1 cellular context compared by ENCODE assay signal in the genomic region with DNA sequence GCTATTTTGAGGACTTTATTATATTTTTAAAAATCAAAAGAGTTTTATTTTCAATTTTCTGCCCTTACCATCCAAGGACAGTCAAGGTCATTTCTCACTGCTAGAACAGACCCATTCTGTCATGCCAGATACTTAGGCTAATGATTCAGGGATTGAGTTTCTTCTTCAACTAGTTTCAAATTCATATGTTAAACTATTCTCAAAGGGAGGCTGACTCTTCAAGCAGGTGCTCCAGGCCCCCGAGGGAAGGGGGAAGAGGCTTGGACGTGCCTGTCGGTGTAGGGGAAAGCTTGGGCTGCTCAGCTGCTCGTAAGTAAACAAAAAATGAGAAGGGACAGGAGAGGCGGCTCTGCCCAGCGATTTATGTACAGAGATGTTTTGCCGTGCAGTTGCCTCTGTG.
A peak's percentile ranks its signal among the peaks of the same experiment; 100 is the strongest.
TF ChIP-seq lines count a peak whose summit lies in the region.

No MANE protein-coding gene starts in this region.

TF ChIP-seq in H1, 55 proteins besides CTCF, POLR2A, EP300 and RAD21:
- TF ChIP-seq SIN3A (conservative IDR thresholded peaks at IDR 0.05 in 1 of 2, IDR thresholded peaks at IDR 0.05 in 1 of 2; ENCODE audit: low read depth in 1 of 2, low read length in 2 of 2) (no peak), TAF1 (IDR thresholded peaks at IDR 0.05; ENCODE audit: low read depth, low read length) (0 out of 2 replicates have a peak, but pooled peaks have one; percentile 13), MAX (IDR thresholded peaks at IDR 0.05) (peak; percentile 31; the same call in 1 of the 2 replicates)
